In the genomic region with DNA sequence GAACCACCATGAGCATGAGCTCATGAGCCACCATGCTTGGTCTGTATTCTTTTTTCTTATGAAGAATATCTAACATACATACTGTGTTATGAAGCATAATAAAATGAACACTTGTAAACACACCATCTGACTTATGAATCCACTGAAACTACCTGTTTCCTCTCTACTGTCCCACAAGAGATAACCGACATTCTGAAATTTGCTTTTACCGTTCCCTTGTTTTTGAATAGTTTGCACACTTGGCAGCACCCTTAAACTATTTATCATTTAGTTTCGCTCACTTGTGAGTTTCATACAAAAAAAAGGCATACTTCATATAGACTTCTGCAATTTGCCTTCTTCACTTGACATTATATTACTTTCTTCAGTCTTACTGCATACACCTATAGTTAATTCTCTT, we compare ENCODE assay signal across 11 cellular contexts. TPM values are rescaled to one million over a fixed set of nuclear protein-coding genes. Genes with fewer than 3 reads are reported as not detected.
DNase-seq lines count a peak whose midpoint lies in the region; ATAC-seq and TF ChIP-seq lines count a peak whose summit lies in the region.
"Had no signal": no experiment of that assay in that cellular context is flagged by ENCODE, and none has a peak within 500 bp of the region (broad histone marks: within the 10 kb centered on the region; RNA-seq: fewer than 3 reads in every experiment).

No MANE protein-coding gene starts in this region.

- no peak overlapping the region for H2AFZ ChIP-seq in PC-3 (ENCODE audit: low read length)
- H2AFZ ChIP-seq: parathyroid adenoma had no signal

- H3K36me3 ChIP-seq in PC-3 (ENCODE audit: low read depth, low read length), result peaks cover 37% of the 10 kb centered on the region

- H4K20me1 ChIP-seq in PC-3 (ENCODE audit: low read length), result no peaks in the 10 kb centered on the region

- H3K27ac Mint-ChIP-seq in activated CD8-positive, alpha-beta T cell treated with anti-CD3 and anti-CD28 coated beads, Interleukin-2, amount 10 ng/mL, durations not matched to agents 7 days and 5 days, result peak overlapping the region; percentile 66
- no peak overlapping the region for H3K27ac Mint-ChIP-seq in stimulated activated naive CD8-positive, alpha-beta T cell treated with anti-CD3 and anti-CD28 coated beads, Interleukin-15, amount 100 ng/mL, for 72 hours
- H3K27ac Mint-ChIP-seq: activated naive CD8-positive, alpha-beta T cell treated with anti-CD3 and anti-CD28 coated beads, Interleukin-2, amount 50 U/mL, for 24 hours had no signal

- no peak for DNase-seq in activated CD8-positive, alpha-beta T cell treated with anti-CD3 and anti-CD28 coated beads, Interleukin-2, amount 10 ng/mL, durations not matched to agents 7 days and 5 days
- DNase-seq in PC-3 (no peak), NCI-H446 treated with DMSO at 0.1 percent for 48 hours (lab: John Stamatoyannopoulos, UW) (no peak)
- DNase-seq in stimulated activated naive CD8-positive, alpha-beta T cell treated with anti-CD3 and anti-CD28 coated beads, Interleukin-15, amount 100 ng/mL, for 72 hours, result no peak
- no peak for DNase-seq in stimulated activated CD4-positive, alpha-beta T cell treated with anti-CD3 and anti-CD28 coated beads, Interleukin-4, amount 100 ng/mL, for 24 hours
- DNase-seq: activated naive CD8-positive, alpha-beta T cell treated with anti-CD3 and anti-CD28 coated beads, Interleukin-2, amount 50 U/mL, for 24 hours; NCI-H748 treated with DMSO at 0.1 percent for 48 hours had no signal

- CTCF ChIA-PET in activated CD8-positive, alpha-beta T cell treated with anti-CD3 and anti-CD28 coated beads, Interleukin-2, amount 10 ng/mL, durations not matched to agents 7 days and 5 days (lab: Charles Lee), result interaction anchor here (0.6 to 1.5 kb wide), 3 partner anchors 19 to 254 kb away, joined by 3 to 4 read pairs (median 3); no protein-coding TSS in a partner anchor
- CTCF ChIA-PET in PC-3 (lab: Charles Lee), result no interaction called here

- H3K36me3 Mint-ChIP-seq in activated CD8-positive, alpha-beta T cell treated with anti-CD3 and anti-CD28 coated beads, Interleukin-2, amount 10 ng/mL, durations not matched to agents 7 days and 5 days (ENCODE audit: low read depth), result peaks cover 44% of the 10 kb centered on the region

- no peaks in the 10 kb centered on the region for H3F3A ChIP-seq in PC-3 (ENCODE audit: low read length, unreplicated experiment)

- H3K9me3 Mint-ChIP-seq in activated CD8-positive, alpha-beta T cell treated with anti-CD3 and anti-CD28 coated beads, Interleukin-2, amount 10 ng/mL, durations not matched to agents 7 days and 5 days (ENCODE audit: insufficient read depth), result no peaks in the 10 kb centered on the region
- no peaks in the 10 kb centered on the region for H3K9me3 Mint-ChIP-seq in stimulated activated naive CD8-positive, alpha-beta T cell treated with anti-CD3 and anti-CD28 coated beads, Interleukin-15, amount 100 ng/mL, for 72 hours
- H3K9me3 Mint-ChIP-seq: activated naive CD8-positive, alpha-beta T cell treated with anti-CD3 and anti-CD28 coated beads, Interleukin-2, amount 50 U/mL, for 24 hours had no signal

- POLR2A ChIA-PET in activated CD8-positive, alpha-beta T cell treated with anti-CD3 and anti-CD28 coated beads, Interleukin-2, amount 10 ng/mL, durations not matched to agents 7 days and 5 days (lab: Charles Lee), result interaction anchor here (0.6 kb wide), 1 partner anchor 27 kb away, joined by 3 read pairs; no protein-coding TSS in a partner anchor
- POLR2A ChIA-PET in PC-3 (lab: Charles Lee; ENCODE audit: unreplicated experiment), result no interaction called here

- H3K4me2 ChIP-seq in PC-3 (ENCODE audit: low read length), result no peak overlapping the region

- no peaks in the 10 kb centered on the region for H3K9me2 ChIP-seq in PC-3 (replicated peaks; ENCODE audit: low read length)

- H3K27me3 Mint-ChIP-seq in activated CD8-positive, alpha-beta T cell treated with anti-CD3 and anti-CD28 coated beads, Interleukin-2, amount 10 ng/mL, durations not matched to agents 7 days and 5 days (ENCODE audit: low read depth), result no peaks in the 10 kb centered on the region
- H3K27me3 Mint-ChIP-seq in stimulated activated naive CD8-positive, alpha-beta T cell treated with anti-CD3 and anti-CD28 coated beads, Interleukin-15, amount 100 ng/mL, for 72 hours, result no peaks in the 10 kb centered on the region
- H3K27me3 Mint-ChIP-seq: activated naive CD8-positive, alpha-beta T cell treated with anti-CD3 and anti-CD28 coated beads, Interleukin-2, amount 50 U/mL, for 24 hours had no signal

- H3K4me3 ChIP-seq in PC-3 (ENCODE audit: low read length), result no peak overlapping the region

- ATAC-seq in GM18520 (IDR thresholded peaks at IDR 0.05; ENCODE audit: unreplicated experiment) (peak; percentile 93), GM21381 (IDR thresholded peaks at IDR 0.05; ENCODE audit: unreplicated experiment) (peak; percentile 96), HG03066 (IDR thresholded peaks at IDR 0.05; ENCODE audit: low read depth, unreplicated experiment) (peak; percentile 89), PC-3 (no peak)
- ATAC-seq in activated CD8-positive, alpha-beta T cell treated with anti-CD3 and anti-CD28 coated beads, Interleukin-2, amount 10 ng/mL, durations not matched to agents 7 days and 5 days, result no peak
- ATAC-seq in stimulated activated naive CD8-positive, alpha-beta T cell treated with anti-CD3 and anti-CD28 coated beads, Interleukin-15, amount 100 ng/mL, for 72 hours, result no peak
- ATAC-seq: activated naive CD8-positive, alpha-beta T cell treated with anti-CD3 and anti-CD28 coated beads, Interleukin-2, amount 50 U/mL, for 24 hours had no signal

- H3K27ac ChIP-seq in PC-3 (ENCODE audit: low read length), result no peak overlapping the region
- H3K27ac ChIP-seq: parathyroid adenoma had no signal

- H3K79me2 ChIP-seq in PC-3 (ENCODE audit: low read length), result peaks cover 14% of the 10 kb centered on the region
- H3K79me2 ChIP-seq: parathyroid adenoma had no signal

- TF ChIP-seq CTCF in PC-3 (conservative IDR thresholded peaks at IDR 0.05; ENCODE audit: low read depth, low read length), result no peak

- no TSS peak for BruUV-seq in PC-3 (replicated peaks; lab: Mats Ljungman, UMichigan)

- peaks cover 11% of the 10 kb centered on the region for H3K4me1 Mint-ChIP-seq in activated CD8-positive, alpha-beta T cell treated with anti-CD3 and anti-CD28 coated beads, Interleukin-2, amount 10 ng/mL, durations not matched to agents 7 days and 5 days (ENCODE audit: low read depth)
- H3K4me1 Mint-ChIP-seq in stimulated activated naive CD8-positive, alpha-beta T cell treated with anti-CD3 and anti-CD28 coated beads, Interleukin-15, amount 100 ng/mL, for 72 hours, result peaks cover 18% of the 10 kb centered on the region

- H3K4me3 Mint-ChIP-seq in activated CD8-positive, alpha-beta T cell treated with anti-CD3 and anti-CD28 coated beads, Interleukin-2, amount 10 ng/mL, durations not matched to agents 7 days and 5 days, result peak overlapping the region; percentile 0
- H3K4me3 Mint-ChIP-seq in stimulated activated naive CD8-positive, alpha-beta T cell treated with anti-CD3 and anti-CD28 coated beads, Interleukin-15, amount 100 ng/mL, for 72 hours, result no peak overlapping the region
- H3K4me3 Mint-ChIP-seq: activated naive CD8-positive, alpha-beta T cell treated with anti-CD3 and anti-CD28 coated beads, Interleukin-2, amount 50 U/mL, for 24 hours had no signal

- no peaks in the 10 kb centered on the region for H3K9me3 ChIP-seq in PC-3 (ENCODE audit: low read length)

- no peak overlapping the region for H3K9ac ChIP-seq in PC-3 (ENCODE audit: low read length)
- H3K9ac ChIP-seq: parathyroid adenoma had no signal

- intact Hi-C loops in PC-3 (cut with micrococcal nuclease), result no loop called here

- no peaks in the 10 kb centered on the region for H3K4me1 ChIP-seq in PC-3 (ENCODE audit: insufficient read depth, low read length)
- H3K4me1 ChIP-seq: parathyroid adenoma had no signal

- no peaks in the 10 kb centered on the region for H3K27me3 ChIP-seq in PC-3 (ENCODE audit: low read length)

RNA-seq across cellular contexts. Expression of gene LARS1, which starts 8.9 kb away (rescaled TPM):
- total RNA-seq in activated CD8-positive, alpha-beta T cell treated with anti-CD3 and anti-CD28 coated beads, Interleukin-2, amount 10 ng/mL, durations not matched to agents 7 days and 5 days, result 10 to 100 TPM; 90.3 to 98.5 TPM
- 92.0 and 102 TPM in 2 replicates for total RNA-seq in PC-3 (2014; rRNA removed)

RNA-seq across cellular contexts. Expression of gene RBM27, which starts 29.8 kb away (rescaled TPM):
- 10 to 100 TPM; 19.4 to 19.7 TPM for total RNA-seq in activated CD8-positive, alpha-beta T cell treated with anti-CD3 and anti-CD28 coated beads, Interleukin-2, amount 10 ng/mL, durations not matched to agents 7 days and 5 days
- total RNA-seq in PC-3 (2014; rRNA removed), result 18.8 and 21.4 TPM in 2 replicates

Comparison
In these comparisons a context has a peak if more than half of its experiments do, and no peak if none do; other contexts are left out.
1. ATAC-seq: peak in GM18520 (single experiment), GM21381 (single experiment) and HG03066 (single experiment); none in activated CD8-positive, alpha-beta T cell treated with anti-CD3 and anti-CD28 coated beads, Interleukin-2, amount 10 ng/mL, durations not matched to agents 7 days and 5 days (single experiment), PC-3 (single experiment) and stimulated activated naive CD8-positive, alpha-beta T cell treated with anti-CD3 and anti-CD28 coated beads, Interleukin-15, amount 100 ng/mL, for 72 hours (single experiment).